22 cellular contexts compared by ENCODE assay signal in the genomic region with DNA sequence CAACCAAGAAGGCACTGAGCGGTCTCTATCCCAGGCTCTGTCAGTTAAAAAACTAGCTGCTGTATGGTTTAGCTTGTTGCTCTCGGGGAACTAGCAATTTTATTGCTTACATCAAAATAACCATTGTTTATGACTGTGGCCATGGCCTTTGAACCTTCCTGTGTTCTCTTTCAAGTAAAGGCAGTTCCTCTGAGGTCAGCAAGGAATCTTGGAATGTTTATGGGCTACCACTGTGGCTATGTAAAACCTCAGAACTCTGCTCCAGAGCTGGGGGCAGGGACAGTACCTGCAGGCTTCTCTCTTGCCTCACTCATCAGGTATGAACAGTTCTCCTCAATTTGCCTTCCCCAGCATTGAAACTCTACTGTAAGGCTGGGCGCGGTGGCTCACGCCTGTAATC.
A peak's percentile ranks its signal among the peaks of the same experiment; 100 is the strongest.
DNase-seq lines count a peak whose midpoint lies in the region; ATAC-seq and TF ChIP-seq lines count a peak whose summit lies in the region.
"Had no signal": no experiment of that assay in that cellular context is flagged by ENCODE, and none has a peak within 500 bp of the region (broad histone marks: within the 10 kb centered on the region; RNA-seq: fewer than 3 reads in every experiment).

No MANE protein-coding gene starts in this region.

- no peak overlapping the region for H3K4me2 ChIP-seq in IMR-90 (ENCODE audit: low read depth, low read length)
- H3K4me2 ChIP-seq: neural progenitor cell had no signal

- no peak overlapping the region for H3K4me3 Mint-ChIP-seq in osteocyte (ENCODE audit: unreplicated experiment)
- H3K4me3 Mint-ChIP-seq: CD4-positive, alpha-beta memory T cell; neural progenitor cell; T-cell had no signal

- BruUV-seq in IMR-90 (replicated peaks; lab: Mats Ljungman, UMichigan), result no TSS peak

- H2AFZ ChIP-seq in IMR-90 (replicated peaks; ENCODE audit: low read length, poor library complexity), result no peak overlapping the region
- H2AFZ ChIP-seq: neural progenitor cell had no signal

- no peak overlapping the region for H2AK9ac ChIP-seq in IMR-90 (replicated peaks; ENCODE audit: low read depth, low read length, poor library complexity)

- no peaks in the 10 kb centered on the region for H3K79me1 ChIP-seq in IMR-90 (ENCODE audit: low read depth in 1 of 2, low read length in 2 of 2)

- H3K36me3 ChIP-seq in IMR-90 (ENCODE audit: control insufficient read depth, insufficient read depth, low read length) (no peaks in the 10 kb centered on the region), right lobe of liver (no peaks in the 10 kb centered on the region)
- H3K36me3 ChIP-seq: neural progenitor cell had no signal

- no peaks in the 10 kb centered on the region for H3K9me1 ChIP-seq in IMR-90 (ENCODE audit: insufficient read depth, low read length)

- no peaks in the 10 kb centered on the region for H3K27me3 Mint-ChIP-seq in osteocyte (ENCODE audit: unreplicated experiment)
- H3K27me3 Mint-ChIP-seq: CD4-positive, alpha-beta memory T cell; T-cell had no signal

- no peak overlapping the region for H4K91ac ChIP-seq in IMR-90 (ENCODE audit: insufficient read depth, low read depth, low read length)

- H3K27ac Mint-ChIP-seq in osteocyte (ENCODE audit: unreplicated experiment), result no peak overlapping the region
- H3K27ac Mint-ChIP-seq: T-cell had no signal

- H3K56ac ChIP-seq in IMR-90 (ENCODE audit: extremely low read depth, insufficient read depth, low read length), result no peak overlapping the region

- peak; percentile 48 for DNase-seq in AG09309 (ENCODE audit: low read depth)
- peak; percentile 63 for DNase-seq in IMR-90
- DNase-seq in cardiac fibroblast (ENCODE audit: low read depth in 2 of 2), result peak; percentile 4 to 10
- peak; percentile 5 for DNase-seq in kidney glomerular epithelial cell (lab: John Stamatoyannopoulos, UW)
- no peak for DNase-seq in osteocyte (ENCODE audit: extremely low spot score, unreplicated experiment)
- DNase-seq in right lobe of liver, result no peak
- DNase-seq: activated CD8-positive, alpha-beta memory T cell treated with anti-CD3 and anti-CD28 coated beads, Interleukin-2, amount 50 U/mL, for 48 hours; activated gamma-delta T cell treated with Interleukin-2 at 50 U/mL for 16 hours; amygdala; CD4-positive, alpha-beta memory T cell; hypothalamus; left cardiac atrium; mucosa of descending colon; NCI-H1436; NCI-H526; Right ventricle myocardium superior; stimulated activated CD8-positive, alpha-beta memory T cell treated with anti-CD3 and anti-CD28 coated beads, Interleukin-4, amount 100 ng/mL, for 48 hours; T-cell had no signal

- H3K18ac ChIP-seq in IMR-90 (ENCODE audit: low read depth, low read length), result no peak overlapping the region

- TF ChIP-seq RAD21 in IMR-90 (IDR thresholded peaks at IDR 0.05; ENCODE audit: low read length), result no peak

- no peak overlapping the region for H3K23ac ChIP-seq in IMR-90 (ENCODE audit: low read depth, low read length)

- H3K27me3 ChIP-seq in IMR-90 (ENCODE audit: control insufficient read depth, insufficient read depth, low read length) (no peaks in the 10 kb centered on the region), right lobe of liver (no peaks in the 10 kb centered on the region)
- H3K27me3 ChIP-seq: neural progenitor cell had no signal

- H3K4me3 ChIP-seq in AG09309 (ENCODE audit: control insufficient read depth, low read depth, low read length), result no peak overlapping the region
- no peak overlapping the region for H3K4me3 ChIP-seq in IMR-90 (ENCODE audit: insufficient read depth, low read depth, low read length)
- H3K4me3 ChIP-seq in cardiac fibroblast (replicated peaks in 1 of 2; ENCODE audit: low read depth in 2 of 2, low read length in 2 of 2), result no peak overlapping the region
- H3K4me3 ChIP-seq in right lobe of liver, result no peak overlapping the region
- H3K4me3 ChIP-seq: mucosa of descending colon, neural progenitor cell had no signal

- H4K20me1 ChIP-seq in IMR-90 (ENCODE audit: insufficient read depth, low read length), result no peaks in the 10 kb centered on the region

- intact Hi-C loops in IMR-90 (cut with micrococcal nuclease) (no loop called here), right lobe of liver (cut with DNase I) (no loop called here)

- H3K4me1 Mint-ChIP-seq in osteocyte (ENCODE audit: unreplicated experiment), result no peaks in the 10 kb centered on the region
- H3K4me1 Mint-ChIP-seq: CD4-positive, alpha-beta memory T cell; neural progenitor cell; T-cell had no signal

- H3K9me3 ChIP-seq in IMR-90 (ENCODE audit: control insufficient read depth, insufficient read depth, low read length) (no peaks in the 10 kb centered on the region), right lobe of liver (no peaks in the 10 kb centered on the region)
- H3K9me3 ChIP-seq: mucosa of descending colon had no signal

- no peak overlapping the region for H3K9ac ChIP-seq in IMR-90 (ENCODE audit: low read depth, low read length)
- H3K9ac ChIP-seq: neural progenitor cell had no signal

- TF ChIP-seq CTCF in AG09309 (IDR thresholded peaks at IDR 0.05; ENCODE audit: control insufficient read depth, insufficient read depth, low read depth, low read length, missing control alignments), result no peak
- no peak for TF ChIP-seq CTCF in IMR-90 (conservative IDR thresholded peaks at IDR 0.05; ENCODE audit: low read depth, low read length)
- TF ChIP-seq CTCF in cardiac fibroblast (IDR thresholded peaks at IDR 0.05; ENCODE audit: low read depth, low read length), result no peak
- no peak for TF ChIP-seq CTCF in osteocyte (IDR thresholded peaks at IDR 0.05)
- no peak for TF ChIP-seq CTCF in right lobe of liver (IDR thresholded peaks at IDR 0.05)

- no peak overlapping the region for H2BK120ac ChIP-seq in IMR-90 (ENCODE audit: low read depth, low read length)

- WGBS in IMR-90 (ENCODE audit: extremely low coverage in 2 of 2, insufficient read length in 1 of 2), 2 experiments, result 100% methylated on average over 1 of the region's 5 CpGs; no CpG with 5 or more reads in 1 of the 2 experiments
- WGBS in right lobe of liver (ENCODE audit: insufficient coverage, low coverage, low lambda C conversion rate, missing lambda C conversion rate), result 66% methylated on average over 3 of the region's 5 CpGs

- H4K5ac ChIP-seq in IMR-90 (ENCODE audit: low read depth, low read length), result no peak overlapping the region

- dilution Hi-C loops in IMR-90 (cut with HindIII; ENCODE audit: low sequenced_read_pairs, unreplicated experiment), result no loop called here

- H3K4ac ChIP-seq in IMR-90 (ENCODE audit: low read depth, low read length), result no peak overlapping the region

- H3K9me3 Mint-ChIP-seq in osteocyte (ENCODE audit: unreplicated experiment), result peaks cover 13% of the 10 kb centered on the region
- H3K9me3 Mint-ChIP-seq: neural progenitor cell had no signal

- no peak overlapping the region for H3K14ac ChIP-seq in IMR-90 (replicated peaks; ENCODE audit: low read depth, low read length)

- in situ Hi-C loops in IMR-90 (cut with MboI; ENCODE audit: low sequenced_read_pairs), result no loop called here

- no peak overlapping the region for H2BK20ac ChIP-seq in IMR-90 (ENCODE audit: low read depth, low read length)

- TF ChIP-seq POLR2A in IMR-90 (IDR thresholded peaks at IDR 0.05; ENCODE audit: low read depth, low read length), result no peak
- no peak for TF ChIP-seq POLR2A in right lobe of liver (IDR thresholded peaks at IDR 0.05)

- no peak overlapping the region for H4K8ac ChIP-seq in IMR-90 (ENCODE audit: low read depth in 2 of 2, low read length in 2 of 2)

- no peak overlapping the region for H2BK15ac ChIP-seq in IMR-90 (ENCODE audit: low read depth, low read length)

- no peak overlapping the region for H2AK5ac ChIP-seq in IMR-90 (ENCODE audit: low read depth, low read length)

- H2BK5ac ChIP-seq in IMR-90 (ENCODE audit: low read depth, low read length, poor library complexity, severe bottlenecking), result no peak overlapping the region

- no peaks in the 10 kb centered on the region for H3K36me3 Mint-ChIP-seq in osteocyte (ENCODE audit: unreplicated experiment)
- H3K36me3 Mint-ChIP-seq: CD4-positive, alpha-beta memory T cell; neural progenitor cell; T-cell had no signal

- CTCF ChIA-PET in IMR-90 (lab: Yijun Ruan, JAX), result no interaction called here

- ATAC-seq in IMR-90 (ENCODE audit: low read depth), result peak; percentile 77
- ATAC-seq in HG03439 (IDR thresholded peaks at IDR 0.05; ENCODE audit: unreplicated experiment), result no peak
- ATAC-seq in right lobe of liver, result no peak
- no peak for ATAC-seq in GM18867 (IDR thresholded peaks at IDR 0.05; ENCODE audit: unreplicated experiment)
- ATAC-seq: left cardiac atrium, mucosa of descending colon, T-cell had no signal

- POLR2A ChIA-PET in IMR-90 (lab: Charles Lee; ENCODE audit: unreplicated experiment), result no interaction called here

- H3K4me1 ChIP-seq in IMR-90 (ENCODE audit: control insufficient read depth, insufficient read depth, low read length) (no peaks in the 10 kb centered on the region), right lobe of liver (no peaks in the 10 kb centered on the region)
- H3K4me1 ChIP-seq: neural progenitor cell had no signal

- H3K27ac ChIP-seq in IMR-90 (ENCODE audit: insufficient read depth, low read length) (no peak overlapping the region), right lobe of liver (no peak overlapping the region)
- H3K27ac ChIP-seq: neural progenitor cell, VCaP had no signal

TF ChIP-seq in IMR-90, 13 proteins besides CTCF, POLR2A, EP300 and RAD21 (continues in another document):
- no peak for TF ChIP-seq CHD1 (IDR thresholded peaks at IDR 0.05; ENCODE audit: low read depth, low read length)
- TF ChIP-seq MXI1 (IDR thresholded peaks at IDR 0.05; ENCODE audit: borderline replicate concordance, low read depth, low read length), result no peak
- TF ChIP-seq MAFK (IDR thresholded peaks at IDR 0.05; ENCODE audit: low read depth, low read length), result no peak
- TF ChIP-seq CEBPB (IDR thresholded peaks at IDR 0.05; ENCODE audit: low read depth, low read length), result no peak
- no peak for TF ChIP-seq RCOR1 (IDR thresholded peaks at IDR 0.05; ENCODE audit: insufficient replicate concordance, low read length)
- no peak for TF ChIP-seq FOS (IDR thresholded peaks at IDR 0.05; ENCODE audit: low read depth, low read length)
- TF ChIP-seq, protein P1, sequence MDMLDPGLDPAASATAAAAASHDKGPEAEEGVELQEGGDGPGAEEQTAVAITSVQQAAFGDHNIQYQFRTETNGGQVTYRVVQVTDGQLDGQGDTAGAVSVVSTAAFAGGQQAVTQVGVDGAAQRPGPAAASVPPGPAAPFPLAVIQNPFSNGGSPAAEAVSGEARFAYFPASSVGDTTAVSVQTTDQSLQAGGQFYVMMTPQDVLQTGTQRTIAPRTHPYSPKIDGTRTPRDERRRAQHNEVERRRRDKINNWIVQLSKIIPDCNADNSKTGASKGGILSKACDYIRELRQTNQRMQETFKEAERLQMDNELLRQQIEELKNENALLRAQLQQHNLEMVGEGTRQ (IDR thresholded peaks at IDR 0.05; ENCODE audit: low read depth, low read length), result no peak
- no peak for TF ChIP-seq NFE2L2 (IDR thresholded peaks at IDR 0.05; ENCODE audit: low read depth, low read length)
- no peak for TF ChIP-seq MAZ (IDR thresholded peaks at IDR 0.05; ENCODE audit: borderline replicate concordance, low read depth, low read length)

Comparison
In these comparisons a context has a peak if more than half of its experiments do, and no peak if none do; other contexts are left out.
1. DNase-seq: peak in AG09309 (single experiment), IMR-90 (single experiment), cardiac fibroblast (2 of 2) and kidney glomerular epithelial cell (single experiment); none in osteocyte (single experiment) and right lobe of liver (0 of 3).